ENCODE assay signal across 2 cellular contexts in genomic region chr3:181555681-181556080, GRCh38.
A peak's percentile ranks its signal among the peaks of the same experiment; 100 is the strongest.
TF ChIP-seq lines count a peak whose summit lies in the region.

No MANE protein-coding gene starts in this region.

TF ChIP-seq in liver, 16 proteins besides CTCF, POLR2A, EP300 and RAD21:
- TF ChIP-seq REST (IDR thresholded peaks at IDR 0.05) (no peak), HNF4A (conservative IDR thresholded peaks at IDR 0.05) (peak; percentile 13 to 65)

TF ChIP-seq in HepG2, 621 proteins besides CTCF, POLR2A, EP300 and RAD21 (continued from another document):
- TF ChIP-seq ZBTB26 (CRISPR knock-in tag; IDR thresholded peaks at IDR 0.05; ENCODE audit: borderline replicate concordance) (no peak), ZNF276 (CRISPR knock-in tag; IDR thresholded peaks at IDR 0.05; ENCODE audit: low read depth) (no peak), TAF15 (IDR thresholded peaks at IDR 0.05; ENCODE audit: low read depth, low read length, poor library complexity, severe bottlenecking) (no peak), ARID3A (IDR thresholded peaks at IDR 0.05; ENCODE audit: low read depth, low read length) (no peak), HNRNPH1 (optimal IDR thresholded peaks at IDR 0.05; ENCODE audit: low read depth, low read length) (no peak), CREBL2 (CRISPR knock-in tag; IDR thresholded peaks at IDR 0.05; ENCODE audit: borderline replicate concordance) (no peak), EHMT2 (IDR thresholded peaks at IDR 0.05; ENCODE audit: borderline replicate concordance, low read depth, low read length) (no peak)
